8 cellular contexts compared by ENCODE assay signal in the genomic region with DNA sequence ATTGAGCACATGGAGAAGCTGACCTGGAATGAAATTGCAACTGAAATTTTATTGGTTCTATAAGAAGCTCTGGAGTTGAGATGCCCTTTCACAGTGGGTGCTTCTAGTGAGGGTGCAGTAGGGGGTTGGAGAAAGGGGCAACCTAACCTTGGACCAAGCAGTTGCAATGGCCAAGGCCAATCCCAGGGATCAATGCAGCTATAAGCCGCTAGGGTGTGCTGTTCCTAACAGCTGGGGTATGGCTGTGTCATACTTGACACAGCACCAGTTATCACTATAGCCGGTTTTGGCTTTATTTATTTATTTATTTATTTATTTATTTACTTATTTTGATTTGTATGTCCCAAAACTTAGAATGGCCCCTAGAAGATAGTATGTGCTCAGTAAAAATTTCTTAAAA.
DNase-seq lines count a peak whose midpoint lies in the region; ATAC-seq and TF ChIP-seq lines count a peak whose summit lies in the region.

No MANE protein-coding gene starts in this region.

- H3K4me1 ChIP-seq in BE2C (no peaks in the 10 kb centered on the region), endodermal cell (ENCODE audit: control insufficient read depth, insufficient read depth, low read length) (no peaks in the 10 kb centered on the region)

- no peak overlapping the region for H3K9ac ChIP-seq in endodermal cell (ENCODE audit: extremely low read depth, low read length, poor library complexity, severe bottlenecking)

- H3K4me1 Mint-ChIP-seq in endodermal cell = peaks cover 9% of the 10 kb centered on the region

- H3K27ac Mint-ChIP-seq in endodermal cell = no peak overlapping the region

- no peaks in the 10 kb centered on the region for H3K36me3 Mint-ChIP-seq in endodermal cell (ENCODE audit: low read depth)

- peak; percentile 67 for ATAC-seq in GM19438 (IDR thresholded peaks at IDR 0.05; ENCODE audit: low read depth, unreplicated experiment)
- ATAC-seq in GM21381 (IDR thresholded peaks at IDR 0.05; ENCODE audit: unreplicated experiment) = no peak

- H3K27me3 Mint-ChIP-seq in endodermal cell (ENCODE audit: insufficient read depth) = no peaks in the 10 kb centered on the region

- peak; percentile 43 for DNase-seq in BE2C
- peak; percentile 26 to 39 for DNase-seq in HL-60 (ENCODE audit: low read depth in 1 of 2, low spot score in 1 of 2)
- DNase-seq in endodermal cell = peak; percentile 83
- DNase-seq in NCI-H2081 treated with DMSO at 0.1 percent for 48 hours (lab: John Stamatoyannopoulos, UW) = no peak
- no peak for DNase-seq in A172 (ENCODE audit: low spot score)
- no peak for DNase-seq in NCI-H1048 (lab: John Stamatoyannopoulos, UW)

- peak; percentile 69 for TF ChIP-seq CTCF in BE2C (IDR thresholded peaks at IDR 0.05; ENCODE audit: low read depth, low read length)
- peak; percentile 54 for TF ChIP-seq CTCF in HL-60 (IDR thresholded peaks at IDR 0.05; ENCODE audit: insufficient read depth, low read length)
- TF ChIP-seq CTCF in endodermal cell (conservative IDR thresholded peaks at IDR 0.05) = peak; percentile 88

- WGBS in endodermal cell (ENCODE audit: insufficient coverage in 1 of 2, insufficient read length in 1 of 2), 2 experiments = 22% methylated on average over 1 of the region's 2 CpGs; no CpG with 5 or more reads in 1 of the 2 experiments

- H3K9me3 ChIP-seq in BE2C (no peaks in the 10 kb centered on the region), endodermal cell (ENCODE audit: control insufficient read depth, low read length) (no peaks in the 10 kb centered on the region)

- H3K27me3 ChIP-seq in BE2C (no peaks in the 10 kb centered on the region), HL-60 (ENCODE audit: insufficient read depth, poor library complexity, severe bottlenecking) (no peaks in the 10 kb centered on the region), endodermal cell (ENCODE audit: control insufficient read depth, insufficient read depth, low read length, poor library complexity, severe bottlenecking) (no peaks in the 10 kb centered on the region)

- no peak overlapping the region for H3K4me3 ChIP-seq in BE2C (ENCODE audit: low read depth, low read length)
- H3K4me3 ChIP-seq in HL-60 (replicated peaks; ENCODE audit: insufficient read depth, low read length) = no peak overlapping the region
- H3K4me3 ChIP-seq in endodermal cell (ENCODE audit: low read length) = no peak overlapping the region

- no peaks in the 10 kb centered on the region for H3K9me3 Mint-ChIP-seq in endodermal cell

- no peaks in the 10 kb centered on the region for H3K36me3 ChIP-seq in BE2C
- no peaks in the 10 kb centered on the region for H3K36me3 ChIP-seq in endodermal cell (ENCODE audit: control insufficient read depth, insufficient read depth, low read length)

- H3K4me3 Mint-ChIP-seq in endodermal cell = no peak overlapping the region

- H3K27ac ChIP-seq in HL-60 (replicated peaks) (no peak overlapping the region), endodermal cell (ENCODE audit: low read depth, low read length) (no peak overlapping the region)

Comparison
In these comparisons a context has a peak if more than half of its experiments do, and no peak if none do; other contexts are left out.
1. DNase-seq: peak in BE2C (single experiment), HL-60 (2 of 2) and endodermal cell (single experiment); none in NCI-H2081 treated with DMSO at 0.1 percent for 48 hours (single experiment), A172 (single experiment) and NCI-H1048 (single experiment).
2. Peak in every context shown above with its lines, with median percentiles within 50 percentile points of each other: CTCF ChIP-seq.